18 cellular contexts compared by ENCODE assay signal in the genomic region with DNA sequence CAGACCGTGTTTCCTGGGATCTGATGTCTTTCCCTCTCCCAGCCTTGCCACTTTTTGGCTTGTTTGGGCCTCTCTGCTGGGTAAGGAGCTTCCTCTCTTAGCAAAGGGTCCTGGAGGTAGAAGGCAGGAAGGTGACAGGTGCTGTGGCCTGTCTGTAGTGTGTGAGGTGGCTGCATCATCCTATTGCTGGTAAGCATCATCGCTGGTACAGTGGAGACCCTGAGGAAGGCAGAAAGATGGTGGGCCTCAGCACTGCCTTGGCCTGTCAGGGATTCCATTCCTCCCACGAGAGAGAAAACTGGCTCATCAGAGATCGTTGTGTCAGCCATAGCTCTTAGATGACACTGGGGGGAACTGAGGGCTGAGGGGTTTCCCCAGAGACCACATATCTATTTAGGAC. TPM values are rescaled to one million over a fixed set of nuclear protein-coding genes. Genes with fewer than 3 reads are reported as not detected.
A peak's percentile ranks its signal among the peaks of the same experiment; 100 is the strongest.
DNase-seq lines count a peak whose midpoint lies in the region; ATAC-seq and TF ChIP-seq lines count a peak whose summit lies in the region.
"Had no signal": no experiment of that assay in that cellular context is flagged by ENCODE, and none has a peak within 500 bp of the region (broad histone marks: within the 10 kb centered on the region; RNA-seq: fewer than 3 reads in every experiment).

No MANE protein-coding gene starts in this region.

- H3K27me3 ChIP-seq in CD4-positive, alpha-beta memory T cell (ENCODE audit: insufficient read depth, low read length) = no peaks in the 10 kb centered on the region
- no peaks in the 10 kb centered on the region for H3K27me3 ChIP-seq in Panc1 (ENCODE audit: control insufficient read depth, insufficient read depth, low read length)
- H3K27me3 ChIP-seq in right cardiac atrium (ENCODE audit: control insufficient read depth, insufficient read depth) = no peaks in the 10 kb centered on the region
- H3K27me3 ChIP-seq: ovary had no signal

- H3K27me3 Mint-ChIP-seq in CD4-positive, alpha-beta memory T cell = no peaks in the 10 kb centered on the region
- H3K27me3 Mint-ChIP-seq: activated naive CD8-positive, alpha-beta T cell had no signal

- ATAC-seq in Panc1 (no peak), right cardiac atrium (no peak), GM21825 (IDR thresholded peaks at IDR 0.05; ENCODE audit: unreplicated experiment) (no peak), HG03571 (IDR thresholded peaks at IDR 0.05; ENCODE audit: unreplicated experiment) (no peak)
- peak; percentile 51 for ATAC-seq in stimulated activated effector memory CD8-positive, alpha-beta T cell treated with anti-CD3 and anti-CD28 coated beads, Interleukin-12 subunit alpha, Interleukin-12 subunit beta, amount 100 ng/mL, for 72 hours

- CTCF ChIA-PET in CD4-positive, alpha-beta memory T cell (lab: Charles Lee; ENCODE audit: partially characterized antibody) = no interaction called here
- CTCF ChIA-PET in Panc1 (lab: Charles Lee) = no interaction called here

- in situ Hi-C loops in Panc1 (cut with HindIII; ENCODE audit: low pct_unique_long_range_greater_than_20kb, low sequenced_read_pairs) = no loop called here

- peak overlapping the region in 5 of 7 donors; percentile 36 to 84 (median 57) for H3K27ac Mint-ChIP-seq in CD4-positive, alpha-beta memory T cell
- peak overlapping the region; percentile 80 for H3K27ac Mint-ChIP-seq in stimulated activated effector memory CD8-positive, alpha-beta T cell treated with anti-CD3 and anti-CD28 coated beads, Interleukin-12 subunit alpha, Interleukin-12 subunit beta, amount 100 ng/mL, for 72 hours
- H3K27ac Mint-ChIP-seq: activated naive CD8-positive, alpha-beta T cell; memory B cell; T-helper 2 cell treated with Interferon-gamma antibody and Interleukin-4, amounts not matched to agents 5 μg/mL and 100 μg/mL, for 36 hours had no signal

- H3K36me3 Mint-ChIP-seq in CD4-positive, alpha-beta memory T cell = peaks cover 7 to 17% of the 10 kb centered on the region in 2 donors
- H3K36me3 Mint-ChIP-seq in stimulated activated effector memory CD8-positive, alpha-beta T cell treated with anti-CD3 and anti-CD28 coated beads, Interleukin-12 subunit alpha, Interleukin-12 subunit beta, amount 100 ng/mL, for 72 hours = peaks cover 13% of the 10 kb centered on the region
- H3K36me3 Mint-ChIP-seq: memory B cell had no signal

- intact Hi-C loops in CD4-positive, alpha-beta memory T cell (cut with micrococcal nuclease) = no loop called here
- intact Hi-C loops in Panc1 (cut with micrococcal nuclease; ENCODE audit: unreplicated experiment) (no loop called here), right cardiac atrium (cut with DNase I) (no loop called here)

- no peak overlapping the region for H3K4me3 ChIP-seq in CD4-positive, alpha-beta memory T cell (ENCODE audit: low read length in 2 of 2)
- H3K4me3 ChIP-seq in Panc1 (ENCODE audit: low read depth in 2 of 2, low read length in 2 of 2) (no peak overlapping the region), right cardiac atrium (ENCODE audit: low read length) (no peak overlapping the region)
- H3K4me3 ChIP-seq: ovary had no signal

- no peaks in the 10 kb centered on the region for H3K9me3 ChIP-seq in CD4-positive, alpha-beta memory T cell (ENCODE audit: control insufficient read depth in 1 of 2, low read length in 2 of 2)
- no peaks in the 10 kb centered on the region for H3K9me3 ChIP-seq in Panc1 (ENCODE audit: control insufficient read depth, insufficient read depth, low read depth, low read length)
- no peaks in the 10 kb centered on the region for H3K9me3 ChIP-seq in right cardiac atrium (ENCODE audit: control insufficient read depth, low read length)
- H3K9me3 ChIP-seq: ovary had no signal

- whole genome bisulfite sequencing in right cardiac atrium = 61% methylated on average over 4 of the region's 4 CpGs

- peaks cover 7% of the 10 kb centered on the region for H3K36me3 ChIP-seq in CD4-positive, alpha-beta memory T cell (ENCODE audit: insufficient read depth, low read length)
- no peaks in the 10 kb centered on the region for H3K36me3 ChIP-seq in Panc1 (ENCODE audit: control insufficient read depth, insufficient read depth, low read length)
- H3K36me3 ChIP-seq: ovary had no signal

- H3K4me3 Mint-ChIP-seq in CD4-positive, alpha-beta memory T cell = peak overlapping the region in 1 of 8 donors; percentile 20
- H3K4me3 Mint-ChIP-seq in stimulated activated effector memory CD8-positive, alpha-beta T cell treated with anti-CD3 and anti-CD28 coated beads, Interleukin-12 subunit alpha, Interleukin-12 subunit beta, amount 100 ng/mL, for 72 hours = peak overlapping the region; percentile 44
- H3K4me3 Mint-ChIP-seq: activated naive CD8-positive, alpha-beta T cell; memory B cell; T-helper 2 cell treated with Interferon-gamma antibody and Interleukin-4, amounts not matched to agents 5 μg/mL and 100 μg/mL, for 36 hours had no signal

- TF ChIP-seq CTCF in Panc1 (IDR thresholded peaks at IDR 0.05) = no peak

- peaks cover 42% of the 10 kb centered on the region for H3K4me1 ChIP-seq in CD4-positive, alpha-beta memory T cell (ENCODE audit: insufficient read depth, low read length)
- peaks cover 16% of the 10 kb centered on the region for H3K4me1 ChIP-seq in Panc1 (ENCODE audit: control insufficient read depth, insufficient read depth, low read length)
- peaks cover 58% of the 10 kb centered on the region for H3K4me1 ChIP-seq in right cardiac atrium (ENCODE audit: control insufficient read depth, insufficient read depth, low read length)

- BruUV-seq in Panc1 (replicated peaks; lab: Mats Ljungman, UMichigan) = no TSS peak

- POLR2A ChIA-PET in CD4-positive, alpha-beta memory T cell (lab: Charles Lee; ENCODE audit: partially characterized antibody) = no interaction called here
- POLR2A ChIA-PET in Panc1 (lab: Charles Lee) = no interaction called here

- no peaks in the 10 kb centered on the region for H3K9me3 Mint-ChIP-seq in CD4-positive, alpha-beta memory T cell
- no peaks in the 10 kb centered on the region for H3K9me3 Mint-ChIP-seq in stimulated activated effector memory CD8-positive, alpha-beta T cell treated with anti-CD3 and anti-CD28 coated beads, Interleukin-12 subunit alpha, Interleukin-12 subunit beta, amount 100 ng/mL, for 72 hours
- H3K9me3 Mint-ChIP-seq: memory B cell; T-helper 2 cell treated with Interferon-gamma antibody and Interleukin-4, amounts not matched to agents 5 μg/mL and 100 μg/mL, for 36 hours had no signal

- peaks cover 22 to 62% (median 47%) of the 10 kb centered on the region in 4 donors for H3K4me1 Mint-ChIP-seq in CD4-positive, alpha-beta memory T cell
- H3K4me1 Mint-ChIP-seq in stimulated activated effector memory CD8-positive, alpha-beta T cell treated with anti-CD3 and anti-CD28 coated beads, Interleukin-12 subunit alpha, Interleukin-12 subunit beta, amount 100 ng/mL, for 72 hours = peaks cover 68% of the 10 kb centered on the region

- no peak overlapping the region for H3K27ac ChIP-seq in CD4-positive, alpha-beta memory T cell (ENCODE audit: low read depth, low read length)
- H3K27ac ChIP-seq in Panc1 (ENCODE audit: low read length) = 0 out of 2 replicates have a peak overlapping the region, but pooled peaks have one; percentile 1
- peak overlapping the region; percentile 61 for H3K27ac ChIP-seq in right cardiac atrium (ENCODE audit: low read length)
- H3K27ac ChIP-seq: HL-60 had no signal

- DNase-seq in CD4-positive, alpha-beta memory T cell = no peak
- DNase-seq in Panc1 (ENCODE audit: low read depth, low spot score) (no peak), right cardiac atrium (no peak), NK-92 (lab: John Stamatoyannopoulos, UW; ENCODE audit: unreplicated experiment) (no peak), SK-N-DZ (ENCODE audit: low spot score) (no peak)
- no peak for DNase-seq in stimulated activated effector memory CD8-positive, alpha-beta T cell treated with anti-CD3 and anti-CD28 coated beads, Interleukin-12 subunit alpha, Interleukin-12 subunit beta, amount 100 ng/mL, for 72 hours (ENCODE audit: low spot score in 2 of 2)
- DNase-seq: C1 segment of cervical spinal cord; central memory CD4-positive, alpha-beta T cell; foreskin fibroblast; KBM-7; NK-92 treated with Interleukin-12 subunit alpha and Interleukin-12 subunit beta, amount 100 ng/mL, for 24 hours; ovary had no signal

RNA-seq across cellular contexts. Expression of gene ZMIZ1, which starts 46.5 kb away (rescaled TPM):
- total RNA-seq in CD4-positive, alpha-beta memory T cell = 10 to 100 TPM; 23.1 to 25.4 TPM
- 1 to 10 TPM in 1 of 2 donors, under 1 TPM in 1; 0.58 to 4.9 TPM for polyA plus RNA-seq in CD4-positive, alpha-beta memory T cell
- 34.2 TPM for total RNA-seq in Panc1 (2021; ENCODE audit: unreplicated experiment)
- polyA plus RNA-seq in Panc1 (2012; ENCODE audit: insufficient read length) = 29.1 TPM
- 10 to 100 TPM; 67.4 to 83.1 (median 72.9) TPM for total RNA-seq in right cardiac atrium
- 38.0 TPM for polyA plus RNA-seq in right cardiac atrium
- 59.1 and 66.8 TPM in 2 replicates for polyA plus RNA-seq in SK-N-DZ (2014; cell fraction: cytosol; rRNA removed)
- polyA plus RNA-seq in SK-N-DZ (2014; cell fraction: nucleus; rRNA removed) = 30.6 and 71.5 TPM in 2 replicates
